ENCODE assay signal across 17 cellular contexts in the genomic region with DNA sequence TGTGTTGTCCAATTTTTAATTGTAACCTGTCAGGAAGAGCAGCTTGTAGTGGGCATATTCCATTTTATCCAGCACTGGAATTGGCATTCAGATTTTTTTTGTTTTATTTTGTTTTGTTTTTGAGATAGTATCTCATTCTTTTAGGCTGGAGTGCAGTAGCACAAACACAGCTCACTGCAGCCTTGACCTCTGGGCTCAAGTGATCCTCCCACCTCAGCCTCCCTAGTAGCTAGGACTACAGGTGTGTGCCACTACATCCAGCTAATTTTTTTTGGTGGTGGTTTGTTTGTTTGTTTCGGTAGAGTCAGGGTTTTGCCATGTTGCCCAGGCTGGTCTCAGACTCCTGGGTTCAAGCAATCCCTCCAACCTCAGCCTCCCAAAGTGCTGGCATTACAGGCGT. TPM values are rescaled to one million over a fixed set of nuclear protein-coding genes. Genes with fewer than 3 reads are reported as not detected.
DNase-seq lines count a peak whose midpoint lies in the region; ATAC-seq and TF ChIP-seq lines count a peak whose summit lies in the region.
"Had no signal": no experiment of that assay in that cellular context is flagged by ENCODE, and none has a peak within 500 bp of the region (broad histone marks: within the 10 kb centered on the region; RNA-seq: fewer than 3 reads in every experiment).

No MANE protein-coding gene starts in this region.

- H3K4me3 Mint-ChIP-seq in CD14-positive monocyte (no peak overlapping the region), GM23338 (no peak overlapping the region), neural crest cell (no peak overlapping the region)
- H3K4me3 Mint-ChIP-seq in central memory CD8-positive, alpha-beta T cell = no peak overlapping the region
- H3K4me3 Mint-ChIP-seq: CD8-positive, alpha-beta T cell; HFFc6 had no signal

- peaks cover 60% of the 10 kb centered on the region for H3K79me2 ChIP-seq in GM23338 (replicated peaks; ENCODE audit: insufficient read depth)

- no peaks in the 10 kb centered on the region for H3K9me2 ChIP-seq in GM23338 (ENCODE audit: insufficient read depth)

- H3K4me1 Mint-ChIP-seq in CD14-positive monocyte = peaks cover 2% of the 10 kb centered on the region
- H3K4me1 Mint-ChIP-seq in GM23338 = no peaks in the 10 kb centered on the region
- H3K4me1 Mint-ChIP-seq in central memory CD8-positive, alpha-beta T cell = peaks cover 17% of the 10 kb centered on the region
- no peaks in the 10 kb centered on the region for H3K4me1 Mint-ChIP-seq in neural crest cell

- TF ChIP-seq CTCF in CD14-positive monocyte (IDR thresholded peaks at IDR 0.05) (no peak), GM23338 (conservative IDR thresholded peaks at IDR 0.05; ENCODE audit: low read depth in 2 of 2) (no peak), neural crest cell (conservative IDR thresholded peaks at IDR 0.05) (no peak), breast epithelium (IDR thresholded peaks at IDR 0.05) (no peak)

- peaks cover 0 to 2% (median 0%) of the 10 kb centered on the region in 7 donors for H3K9me3 Mint-ChIP-seq in CD14-positive monocyte
- H3K9me3 Mint-ChIP-seq in GM23338 = no peaks in the 10 kb centered on the region
- H3K9me3 Mint-ChIP-seq in central memory CD8-positive, alpha-beta T cell = no peaks in the 10 kb centered on the region
- H3K9me3 Mint-ChIP-seq in neural crest cell = no peaks in the 10 kb centered on the region
- H3K9me3 Mint-ChIP-seq: HFFc6 had no signal

- no peak for ATAC-seq in GM23338
- no peak for ATAC-seq in central memory CD8-positive, alpha-beta T cell (replicated peaks; ENCODE audit: extremely low read depth, poor library complexity, severe bottlenecking)
- no peak for ATAC-seq in GM18861 (IDR thresholded peaks at IDR 0.05; ENCODE audit: unreplicated experiment)
- ATAC-seq: CD8-positive, alpha-beta T cell had no signal

- no peak overlapping the region for H2AFZ ChIP-seq in GM23338

- H3K27ac Mint-ChIP-seq in CD14-positive monocyte (peak overlapping the region in 4 of 7 donors; percentile 18 to 41 (median 35)), GM23338 (peak overlapping the region; percentile 31), neural crest cell (ENCODE audit: unreplicated experiment) (peak overlapping the region; percentile 43)
- peak overlapping the region; percentile 46 for H3K27ac Mint-ChIP-seq in central memory CD8-positive, alpha-beta T cell (ENCODE audit: low read depth)
- H3K27ac Mint-ChIP-seq: CD8-positive, alpha-beta T cell; HFFc6 had no signal

- no peaks in the 10 kb centered on the region for H3K4me1 ChIP-seq in GM23338 (ENCODE audit: insufficient read depth)
- no peaks in the 10 kb centered on the region for H3K4me1 ChIP-seq in breast epithelium
- H3K4me1 ChIP-seq: Caco-2, HAP-1 had no signal

- no peaks in the 10 kb centered on the region for H3K9me3 ChIP-seq in breast epithelium
- H3K9me3 ChIP-seq: Caco-2, HAP-1 had no signal

- H3K36me3 ChIP-seq in GM23338 (ENCODE audit: insufficient read depth) (no peaks in the 10 kb centered on the region), breast epithelium (no peaks in the 10 kb centered on the region)
- H3K36me3 ChIP-seq: HAP-1 had no signal

- intact Hi-C loops in CD14-positive monocyte (cut with micrococcal nuclease) (no loop called here), breast epithelium (cut with DNase I; ENCODE audit: low total_unique reads) (no loop called here)

- peaks cover 17% of the 10 kb centered on the region for H4K20me1 ChIP-seq in GM23338 (replicated peaks; ENCODE audit: insufficient read depth)

- H3F3A ChIP-seq in GM23338 (replicated peaks; ENCODE audit: low read depth) = no peaks in the 10 kb centered on the region

- DNase-seq in CD14-positive monocyte (ENCODE audit: low spot score) (no peak), GM23338 (ENCODE audit: low spot score) (no peak), neural crest cell (ENCODE audit: low read depth, low spot score) (no peak), breast epithelium (ENCODE audit: low spot score in 2 of 2) (no peak), NCI-H2029 treated with DMSO at 0.1 percent for 48 hours (lab: John Stamatoyannopoulos, UW) (no peak), dermis blood vessel endothelial cell (no peak)
- DNase-seq in central memory CD8-positive, alpha-beta T cell (ENCODE audit: low spot score in 2 of 2) = no peak
- DNase-seq: C1 segment of cervical spinal cord; Caco-2; CD4-positive, CD25-positive, alpha-beta regulatory T cell; CD8-positive, alpha-beta T cell; DMS153; DND-41; GOT3; HFFc6 had no signal

- TF ChIP-seq POLR2A in breast epithelium (IDR thresholded peaks at IDR 0.05) = no peak

- H3K27ac ChIP-seq in GM23338 (ENCODE audit: low read depth) (no peak overlapping the region), breast epithelium (no peak overlapping the region)

- no peak overlapping the region for H3K4me3 ChIP-seq in GM23338
- no peak overlapping the region for H3K4me3 ChIP-seq in breast epithelium
- H3K4me3 ChIP-seq: HAP-1 had no signal

- no peaks in the 10 kb centered on the region for H3K27me3 ChIP-seq in GM23338 (ENCODE audit: insufficient read depth)
- no peaks in the 10 kb centered on the region for H3K27me3 ChIP-seq in breast epithelium

- H3K27me3 Mint-ChIP-seq in CD14-positive monocyte (ENCODE audit: low read depth in 3 of 3) (no peaks in the 10 kb centered on the region), GM23338 (ENCODE audit: insufficient read depth, low read depth, poor library complexity) (no peaks in the 10 kb centered on the region), neural crest cell (ENCODE audit: low read depth) (no peaks in the 10 kb centered on the region)
- H3K27me3 Mint-ChIP-seq in central memory CD8-positive, alpha-beta T cell = no peaks in the 10 kb centered on the region
- H3K27me3 Mint-ChIP-seq: CD4-positive, CD25-positive, alpha-beta regulatory T cell had no signal

- H3K36me3 Mint-ChIP-seq in CD14-positive monocyte (peaks cover 7 to 9% of the 10 kb centered on the region in 2 donors), GM23338 (ENCODE audit: low read depth) (no peaks in the 10 kb centered on the region; the same call in 2 of the 3 replicates), neural crest cell (ENCODE audit: low read depth) (peaks cover 13% of the 10 kb centered on the region)
- peaks cover 5% of the 10 kb centered on the region for H3K36me3 Mint-ChIP-seq in central memory CD8-positive, alpha-beta T cell (ENCODE audit: insufficient read depth)

- H3K4me2 ChIP-seq in GM23338 = no peak overlapping the region

TF ChIP-seq in GM23338, 12 proteins besides CTCF, POLR2A, EP300 and RAD21:
- no peak for TF ChIP-seq ZNF331 (CRISPR knock-in tag; IDR thresholded peaks at IDR 0.05; ENCODE audit: low read depth)
TF ChIP-seq in GM23338: peak in this region for 0.

RNA-seq across cellular contexts. Expression of a gene that starts 44.7 kb away (rescaled TPM):
- polyA plus RNA-seq in CD14-positive monocyte (100 to 1,000 TPM; 113 to 115 TPM), GM23338 (2016; fragmentation: Nextera tagmentation; extraction: Ambion mirVana) (33.6 and 37.4 TPM in 2 replicates)
- 40.9 and 47.0 TPM in 2 replicates for total RNA-seq in GM23338 (2014; rRNA removed; shearing (Covaris generic))
- total RNA-seq in neural crest cell (50.4 and 51.9 TPM in 2 replicates), breast epithelium (10 to 100 TPM; 27.7 to 35.2 (median 33.8) TPM), dermis blood vessel endothelial cell (40.2 and 48.1 TPM in 2 replicates)
